In genomic region chr17:48530208-48530886, GRCh38 we compare ENCODE assay signal across 15 cellular contexts. TPM values are rescaled to one million over a fixed set of nuclear protein-coding genes. Genes with fewer than 3 reads are reported as not detected.
DNase-seq lines count a peak whose midpoint lies in the region; ATAC-seq lines count a peak whose summit lies in the region.
"Had no signal": no experiment of that assay in that cellular context is flagged by ENCODE, and none has a peak within 500 bp of the region (broad histone marks: within the 10 kb centered on the region; RNA-seq: fewer than 3 reads in every experiment).

No MANE protein-coding gene starts in this region.

- no peak overlapping the region for H3K14ac ChIP-seq in neuronal stem cell (ENCODE audit: low read length)

- H4K91ac ChIP-seq in neuronal stem cell (ENCODE audit: low read depth, low read length, poor library complexity): no peak overlapping the region

- H3K36me3 ChIP-seq in H7 (replicated peaks; ENCODE audit: control insufficient read depth, insufficient read depth, low read length) (no peaks in the 10 kb centered on the region), neuronal stem cell (replicated peaks in 1 of 2; ENCODE audit: control insufficient read depth in 2 of 2, insufficient read depth in 2 of 2, low read length in 2 of 2) (no peaks in the 10 kb centered on the region)

- peak overlapping the region; percentile 29 for H2AK5ac ChIP-seq in neuronal stem cell (ENCODE audit: low read depth, low read length)

- H3K27ac ChIP-seq in neuronal stem cell (replicated peaks; ENCODE audit: low read length): no peak overlapping the region
- H3K27ac ChIP-seq: A549 had no signal

- peak overlapping the region; percentile 78 for H3K18ac ChIP-seq in neuronal stem cell (ENCODE audit: low read length)

- ATAC-seq in GM18867 (IDR thresholded peaks at IDR 0.05; ENCODE audit: unreplicated experiment): no peak

- H3K79me1 ChIP-seq in neuronal stem cell (ENCODE audit: low read depth, low read length): no peaks in the 10 kb centered on the region

- no peak overlapping the region for H3K9ac ChIP-seq in neuronal stem cell (ENCODE audit: low read depth, low read length, poor library complexity)

- H3K4me3 ChIP-seq in H7 (ENCODE audit: insufficient read depth, low read depth, low read length) (peak overlapping the region; percentile 17), iPS-18c (ENCODE audit: insufficient read depth, low read depth, low read length) (peak overlapping the region; percentile 32; the same call in 1 of the 2 replicates), neuronal stem cell (ENCODE audit: low read length in 2 of 2) (no peak overlapping the region)
- H3K4me3 ChIP-seq: A549 had no signal

- peak overlapping the region; percentile 50 for H3K23ac ChIP-seq in neuronal stem cell (ENCODE audit: low read depth, low read length, poor library complexity)

- no peak overlapping the region for H2BK15ac ChIP-seq in neuronal stem cell (ENCODE audit: low read length)

- no peak overlapping the region for H2BK12ac ChIP-seq in neuronal stem cell (ENCODE audit: low read length)

- DNase-seq in H7 (peak; percentile 72), ecto neural progenitor cell (ENCODE audit: low spot score) (peak; percentile 60), neuronal stem cell (ENCODE audit: low spot score) (no peak), DMS114 treated with DMSO at 0.1 percent for 48 hours (lab: John Stamatoyannopoulos, UW; ENCODE audit: unreplicated experiment) (no peak), cerebellar cortex (ENCODE audit: low spot score) (no peak), kidney glomerular epithelial cell (lab: John Stamatoyannopoulos, UW) (no peak)
- DNase-seq: COR-L47, Kasumi-1, NCI-H1417, NCI-H2029, NCI-H510A treated with DMSO at 0.1 percent for 48 hours had no signal

- no peak overlapping the region for H2AFZ ChIP-seq in neuronal stem cell (ENCODE audit: low read length)

- no peak overlapping the region for H3K4ac ChIP-seq in neuronal stem cell (ENCODE audit: low read length)

- peaks cover 71% of the 10 kb centered on the region for H3K27me3 ChIP-seq in H7 (ENCODE audit: control insufficient read depth, insufficient read depth, low read length)
- peaks cover 32 to 89% (median 79%) of the 10 kb centered on the region in 3 experiments for H3K27me3 ChIP-seq in neuronal stem cell (ENCODE audit: control insufficient read depth in 3 of 3, insufficient read depth in 3 of 3, low read depth in 1 of 3, low read length in 3 of 3)

- no peaks in the 10 kb centered on the region for H3K4me1 ChIP-seq in neuronal stem cell (ENCODE audit: control insufficient read depth in 2 of 2, insufficient read depth in 1 of 2, low read depth in 1 of 2, low read length in 2 of 2)
- H3K4me1 ChIP-seq: A549 had no signal

- H4K8ac ChIP-seq in neuronal stem cell (ENCODE audit: low read depth, low read length): no peak overlapping the region

- H2BK120ac ChIP-seq in neuronal stem cell (ENCODE audit: low read depth, low read length): no peak overlapping the region

- WGBS in neuronal stem cell (ENCODE audit: extremely low coverage in 2 of 2, insufficient read length in 2 of 2, insufficient replicate concordance in 1 of 2), 2 donors: no CpG with 5 or more reads among the region's 37 CpGs

- no peak overlapping the region for H2BK5ac ChIP-seq in neuronal stem cell (ENCODE audit: low read length)

- no peak overlapping the region for H3K4me2 ChIP-seq in neuronal stem cell (ENCODE audit: insufficient read depth, low read length, poor library complexity, severe bottlenecking)
- H3K4me2 ChIP-seq: A549 had no signal

- no peaks in the 10 kb centered on the region for H3K9me3 ChIP-seq in iPS-18c (ENCODE audit: control insufficient read depth, insufficient read depth, low read length)
- H3K9me3 ChIP-seq in neuronal stem cell (replicated peaks in 1 of 2; ENCODE audit: control insufficient read depth in 2 of 2, insufficient read depth in 1 of 2, low read depth in 1 of 2, low read length in 2 of 2): peaks cover 0 to 6% of the 10 kb centered on the region in 2 donors
- H3K9me3 ChIP-seq: A549 had no signal

RNA-seq across cellular contexts. Expression of gene HOXB1, which starts 0.5 kb away (rescaled TPM):
- total RNA-seq in H7 (2014; rRNA removed; shearing (Covaris generic)): 4.5 and 6.4 TPM in 2 replicates
- polyA plus RNA-seq in neuronal stem cell (2013, experiment 1 of 2): not detected
- not detected for polyA plus RNA-seq in neuronal stem cell (2013, experiment 2 of 2)
- polyA plus RNA-seq: A549, CD14-positive monocyte had no signal

RNA-seq across cellular contexts. Expression of gene HOXB2, which starts 14.6 kb away (rescaled TPM):
- 11.8 and 16.1 TPM in 2 replicates for total RNA-seq in H7 (2014; rRNA removed; shearing (Covaris generic))
- polyA plus RNA-seq in neuronal stem cell (2013, experiment 1 of 2): not detected
- polyA plus RNA-seq in neuronal stem cell (2013, experiment 2 of 2): not detected

RNA-seq across cellular contexts. Expression of gene HOXB4, which starts 47.8 kb away (rescaled TPM):
- total RNA-seq in H7 (2014; rRNA removed; shearing (Covaris generic)): 0.03 TPM in 1 of 2 replicates, not detected in the other
- not detected for polyA plus RNA-seq in neuronal stem cell (2013, experiment 1 of 2)
- not detected for polyA plus RNA-seq in neuronal stem cell (2013, experiment 2 of 2)
- polyA plus RNA-seq: CD14-positive monocyte had no signal

RNA-seq across cellular contexts. Expression of gene HOXB3, which starts 59.7 kb away (rescaled TPM):
- 4.5 and 6.8 TPM in 2 replicates for total RNA-seq in H7 (2014; rRNA removed; shearing (Covaris generic))
- not detected for polyA plus RNA-seq in neuronal stem cell (2013, experiment 1 of 2)
- not detected for polyA plus RNA-seq in neuronal stem cell (2013, experiment 2 of 2)
- polyA plus RNA-seq: CD14-positive monocyte had no signal

Comparison
In these comparisons a context has a peak if more than half of its experiments do, and no peak if none do; other contexts are left out.
1. DNase-seq: peak in H7 (single experiment) and ecto neural progenitor cell (single experiment); none in neuronal stem cell (single experiment), DMS114 treated with DMSO at 0.1 percent for 48 hours (single experiment), cerebellar cortex (single experiment) and kidney glomerular epithelial cell (single experiment).
2. H3K4me3 ChIP-seq: peak in H7 (single experiment) and iPS-18c (single experiment); none in neuronal stem cell (0 of 2).